In genomic region chr7:13802651-13803050, GRCh38 we compare ENCODE assay signal across 34 cellular contexts.
"Had no signal": no experiment of that assay in that cellular context is flagged by ENCODE, and none has a peak within 500 bp of the region (broad histone marks: within the 10 kb centered on the region; RNA-seq: fewer than 3 reads in every experiment).

No MANE protein-coding gene starts in this region.

- H3K36me3 ChIP-seq: brain microvascular endothelial cell, cardiac muscle cell had no signal

- H3K4me1 Mint-ChIP-seq: activated T-helper 17 cell treated with anti-CD3 and anti-CD28 coated beads, Interleukin-2, amount 50 U/mL, for 72 hours had no signal

- H3K9me3 Mint-ChIP-seq: activated CD8-positive, alpha-beta T cell treated with anti-CD3 and anti-CD28 coated beads for 36 hours; central memory CD8-positive, alpha-beta T cell had no signal

- H3K36me3 Mint-ChIP-seq: activated naive CD8-positive, alpha-beta T cell treated with anti-CD3 and anti-CD28 coated beads for 36 hours had no signal

- H3K27ac ChIP-seq: brain microvascular endothelial cell, cardiac muscle cell, KMS-11, VCaP had no signal

- H3K4me3 ChIP-seq: cardiac muscle cell had no signal

- H3K27ac Mint-ChIP-seq: activated CD8-positive, alpha-beta T cell treated with anti-CD3 and anti-CD28 coated beads for 36 hours; activated naive CD8-positive, alpha-beta T cell treated with anti-CD3 and anti-CD28 coated beads for 36 hours; activated T-cell treated with anti-CD3 and anti-CD28 coated beads, Interleukin-2, amount 50 U/mL, for 72 hours; activated T-helper 17 cell treated with anti-CD3 and anti-CD28 coated beads, Interleukin-2, amount 50 U/mL, for 72 hours had no signal

- H3K27me3 ChIP-seq: brain microvascular endothelial cell, cardiac muscle cell had no signal

- H3K27me3 Mint-ChIP-seq: activated CD8-positive, alpha-beta T cell treated with anti-CD3 and anti-CD28 coated beads for 36 hours; activated naive CD8-positive, alpha-beta T cell treated with anti-CD3 and anti-CD28 coated beads for 36 hours; activated T-helper 17 cell treated with anti-CD3 and anti-CD28 coated beads, Interleukin-2, amount 50 U/mL, for 72 hours; central memory CD8-positive, alpha-beta T cell had no signal

- DNase-seq: activated CD4-positive, alpha-beta T cell treated with anti-CD3 and anti-CD28 coated beads for 1 hour; activated CD4-positive, alpha-beta T cell treated with anti-CD3 and anti-CD28 coated beads for 48 hours; activated CD4-positive, CD25-positive, alpha-beta regulatory T cell; activated CD8-positive, alpha-beta T cell treated with anti-CD3 and anti-CD28 coated beads for 36 hours; activated effector memory CD4-positive, alpha-beta T cell treated with anti-CD3 and anti-CD28 coated beads, Interleukin-2, amount 50 U/mL, for 16 hours; activated naive CD4-positive, alpha-beta T cell; activated naive CD4-positive, alpha-beta T cell treated with anti-CD3 and anti-CD28 coated beads, Interleukin-2, amount 50 U/mL, for 16 hours; activated naive CD8-positive, alpha-beta T cell treated with anti-CD3 and anti-CD28 coated beads for 36 hours; activated T-cell treated with anti-CD3 and anti-CD28 coated beads, Interleukin-2, amount 50 U/mL, for 1 hour; activated T-cell treated with anti-CD3 and anti-CD28 coated beads, Interleukin-2, amount 50 U/mL, for 72 hours; amniotic stem cell; aorta; brain microvascular endothelial cell; MM.1S; MV-4-11; NCI-H1092; NCI-H1417; NCI-H146; NCI-H1930; NCI-H2081 treated with DMSO at 0.1 percent for 48 hours; NCI-H510A; NCI-H526; NCI-H748 treated with DMSO at 0.1 percent for 48 hours; NK-92 treated with Interleukin-12 subunit alpha and Interleukin-12 subunit beta, amount 100 ng/mL, for 24 hours; Right ventricle myocardium superior; SW 1271; T-helper 1 cell; T-helper 2 cell; T-helper 9 cell had no signal

- H3K4me3 Mint-ChIP-seq: activated CD8-positive, alpha-beta T cell treated with anti-CD3 and anti-CD28 coated beads for 36 hours; activated naive CD8-positive, alpha-beta T cell treated with anti-CD3 and anti-CD28 coated beads for 36 hours; activated T-cell treated with anti-CD3 and anti-CD28 coated beads, Interleukin-2, amount 50 U/mL, for 72 hours; activated T-helper 17 cell treated with anti-CD3 and anti-CD28 coated beads, Interleukin-2, amount 50 U/mL, for 72 hours; central memory CD8-positive, alpha-beta T cell had no signal
